ENCODE assay signal across 11 cellular contexts in the genomic region with DNA sequence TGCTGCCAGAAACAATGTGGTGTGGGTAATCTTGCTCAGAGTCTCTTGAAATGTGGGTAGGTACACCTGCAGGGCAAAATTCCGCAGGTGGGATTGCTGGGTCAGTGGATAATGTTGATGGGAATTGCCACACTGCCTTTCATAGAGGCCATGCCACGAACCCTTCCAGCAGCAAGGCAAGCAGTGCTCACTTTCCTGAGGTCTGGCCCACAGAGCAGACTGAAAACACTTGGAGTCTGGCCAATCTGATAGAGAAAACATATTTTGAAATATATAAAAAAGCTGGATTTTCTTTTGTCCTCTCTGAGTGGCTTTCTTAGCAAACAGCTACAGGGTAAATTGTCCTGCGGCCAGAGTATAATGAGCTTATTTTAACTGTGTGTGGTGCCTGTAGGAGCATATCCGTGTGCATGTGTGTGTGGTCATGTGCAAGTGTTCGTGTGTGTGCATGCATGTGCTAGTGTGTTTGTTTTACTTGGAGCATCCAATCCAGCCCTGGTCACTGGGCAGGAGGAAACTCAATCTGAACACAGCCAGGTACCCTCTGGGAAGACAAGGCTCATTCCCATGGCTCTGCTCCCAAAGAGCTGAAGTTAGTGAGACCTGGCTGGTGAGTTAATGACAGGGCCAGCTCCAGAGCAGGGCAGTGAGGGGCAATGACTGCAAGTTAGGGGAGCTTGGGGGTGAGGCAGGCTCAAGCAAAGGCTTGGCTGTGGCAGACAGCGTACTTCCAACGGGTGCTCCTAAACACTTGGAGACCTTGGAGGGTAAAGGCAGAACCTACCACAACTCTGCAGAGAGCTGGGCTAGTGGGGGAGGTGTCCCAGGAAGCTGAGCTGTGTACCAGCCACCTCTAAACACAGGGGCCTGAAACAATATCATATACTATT.
DNase-seq lines count a peak whose midpoint lies in the region; ATAC-seq, FAIRE-seq and TF ChIP-seq lines count a peak whose summit lies in the region.
"Had no signal": no experiment of that assay in that cellular context is flagged by ENCODE, and none has a peak within 500 bp of the region (broad histone marks: within the 10 kb centered on the region; RNA-seq: fewer than 3 reads in every experiment).

No MANE protein-coding gene starts in this region.

- no peak for TF ChIP-seq EP300 in HepG2 (IDR thresholded peaks at IDR 0.05; ENCODE audit: low read depth in 2 of 2, low read length in 2 of 2)
- TF ChIP-seq EP300 in HepG2 (CRISPR knock-in tag; IDR thresholded peaks at IDR 0.05; ENCODE audit: borderline replicate concordance), result no peak

- H3K4me1 ChIP-seq in right lobe of liver (no peaks in the 10 kb centered on the region), HepG2 (ENCODE audit: insufficient read depth, low read length) (no peaks in the 10 kb centered on the region), adrenal gland (replicated peaks in 1 of 2) (no peaks in the 10 kb centered on the region), keratinocyte (ENCODE audit: control insufficient read depth, extremely low read depth, insufficient read depth, low read length) (peaks cover 30% of the 10 kb centered on the region)
- H3K4me1 ChIP-seq: prostate gland had no signal

- no TSS peak for BruUV-seq in HepG2 (replicated peaks; lab: Mats Ljungman, UMichigan)

- H3K4me3 ChIP-seq in right lobe of liver, result no peak overlapping the region
- no peak overlapping the region for H3K4me3 ChIP-seq in HepG2 (replicated peaks in 1 of 3; ENCODE audit: insufficient read depth in 1 of 3, low read depth in 2 of 3, low read length in 3 of 3)
- H3K4me3 ChIP-seq in adrenal gland, result no peak overlapping the region
- H3K4me3 ChIP-seq in keratinocyte (ENCODE audit: control insufficient read depth in 2 of 3, extremely low read depth in 1 of 3, insufficient read depth in 2 of 3, low read depth in 1 of 3, low read length in 3 of 3), result no peak overlapping the region
- H3K4me3 ChIP-seq: prostate gland had no signal

- H4K20me1 ChIP-seq in HepG2 (ENCODE audit: insufficient read depth, low read length) (no peaks in the 10 kb centered on the region), keratinocyte (ENCODE audit: control insufficient read depth, extremely low read depth, insufficient read depth, low read length) (no peaks in the 10 kb centered on the region)

- TF ChIP-seq RAD21 in HepG2 (CRISPR knock-in tag; IDR thresholded peaks at IDR 0.05), result no peak

- no peaks in the 10 kb centered on the region for H3K9me3 ChIP-seq in right lobe of liver
- H3K9me3 ChIP-seq in HepG2 (ENCODE audit: low read length), result no peaks in the 10 kb centered on the region
- no peaks in the 10 kb centered on the region for H3K9me3 ChIP-seq in adrenal gland (replicated peaks in 1 of 3)
- no peaks in the 10 kb centered on the region for H3K9me3 ChIP-seq in keratinocyte (ENCODE audit: control insufficient read depth, low read depth, low read length)
- H3K9me3 ChIP-seq: prostate gland had no signal

- POLR2A ChIA-PET in HepG2 (lab: Yijun Ruan, JAX), result no interaction called here

- H3K9ac ChIP-seq in HepG2 (ENCODE audit: insufficient read depth, low read depth, low read length), result no peak overlapping the region
- peak overlapping the region; percentile 72 for H3K9ac ChIP-seq in keratinocyte (ENCODE audit: control insufficient read depth, extremely low read depth, insufficient read depth, low read length)

- H3K79me2 ChIP-seq in HepG2 (ENCODE audit: insufficient read depth, low read length) (no peaks in the 10 kb centered on the region), keratinocyte (ENCODE audit: control insufficient read depth, insufficient read depth, low read length) (no peaks in the 10 kb centered on the region)

- DNase-seq in right lobe of liver, result peak in 2 of 3 donors; percentile 15 to 16
- DNase-seq in HepG2 (ENCODE audit: low spot score), result no peak
- DNase-seq in adrenal gland, result peak in 5 of 7 donors; percentile 21 to 49 (median 33)
- no peak for DNase-seq in keratinocyte (ENCODE audit: low read depth, low spot score)
- no peak for DNase-seq in HPDE6-E6E7 (ENCODE audit: extremely low spot score)
- no peak for DNase-seq in activated CD4-positive, alpha-beta T cell treated with anti-CD3 and anti-CD28 coated beads, Interleukin-2, amount 50 U/mL, for 4 hours
- no peak for DNase-seq in urothelium cell line (ENCODE audit: low spot score)
- DNase-seq: activated B cell treated with CpG ODN at 0.5 μM for 24 hours, NCI-H2171 had no signal

- CTCF ChIA-PET in HepG2 (lab: Yijun Ruan, JAX; ENCODE audit: low intra/inter-chr PET ratio, low total read pairs), result no interaction called here

- H3K27ac ChIP-seq in right lobe of liver (no peak overlapping the region), HepG2 (ENCODE audit: extremely low read length, insufficient read depth, low read length) (no peak overlapping the region), adrenal gland (no peak overlapping the region), keratinocyte (ENCODE audit: control insufficient read depth, insufficient read depth, low read length) (peak overlapping the region; percentile 90)
- H3K27ac ChIP-seq: prostate gland had no signal

- H3K27me3 ChIP-seq in right lobe of liver (no peaks in the 10 kb centered on the region), HepG2 (ENCODE audit: control insufficient read depth in 1 of 2, insufficient read depth in 2 of 2, low read length in 2 of 2) (peaks cover 9 to 58% of the 10 kb centered on the region in 2 experiments), adrenal gland (no peaks in the 10 kb centered on the region), keratinocyte (ENCODE audit: control insufficient read depth, extremely low read depth, insufficient read depth, low read length) (no peaks in the 10 kb centered on the region)

- TF ChIP-seq POLR2A in right lobe of liver (IDR thresholded peaks at IDR 0.05) (no peak), HepG2 (IDR thresholded peaks at IDR 0.05; ENCODE audit: insufficient read depth in 1 of 2, low read depth in 2 of 2, low read length in 2 of 2) (no peak), adrenal gland (IDR thresholded peaks at IDR 0.05) (no peak)

- 43% methylated on average over 1 of the region's 7 CpGs for WGBS in right lobe of liver (ENCODE audit: insufficient coverage, low coverage, low lambda C conversion rate, missing lambda C conversion rate)
- WGBS in HepG2 (ENCODE audit: low lambda C conversion rate), result 32% methylated on average over 6 of the region's 7 CpGs
- WGBS in adrenal gland, 4 donors, result 51 to 71% (median 66%) methylated on average over 4 to 7 of the region's 7 CpGs

- in situ Hi-C loops in HepG2 (cut with HindIII; ENCODE audit: extremely low pct_ligation_motif_present, low pct_unique_long_range_greater_than_20kb), result no loop called here

- no peak overlapping the region for H3K4me2 ChIP-seq in HepG2 (ENCODE audit: low read depth, low read length)
- H3K4me2 ChIP-seq in keratinocyte (ENCODE audit: control insufficient read depth, extremely low read depth, insufficient read depth, low read depth, low read length), result peak overlapping the region; percentile 47

- H2AFZ ChIP-seq in HepG2 (ENCODE audit: low read length) (no peak overlapping the region), keratinocyte (ENCODE audit: control insufficient read depth, low read length) (no peak overlapping the region)

- ATAC-seq in right lobe of liver (no peak), HepG2 (no peak), GM21737 (IDR thresholded peaks at IDR 0.05; ENCODE audit: unreplicated experiment) (no peak)

- H3K9me1 ChIP-seq in keratinocyte (ENCODE audit: control insufficient read depth, extremely low read depth, insufficient read depth, low read length), result no peaks in the 10 kb centered on the region

- intact Hi-C loops in right lobe of liver (cut with DNase I), result no loop called here
- intact Hi-C loops in HepG2 (cut with micrococcal nuclease; ENCODE audit: unreplicated experiment), result no loop called here
- intact Hi-C loops in adrenal gland (cut with DNase I), result no loop called here

- dilution Hi-C loops in keratinocyte (cut with MboI; ENCODE audit: extremely low pct_ligation_motif_present, low sequenced_read_pairs), result no loop called here

- TF ChIP-seq CTCF in right lobe of liver (IDR thresholded peaks at IDR 0.05) (no peak), HepG2 (CRISPR knock-in tag; IDR thresholded peaks at IDR 0.05) (no peak), adrenal gland (IDR thresholded peaks at IDR 0.05) (no peak), keratinocyte (optimal IDR thresholded peaks at IDR 0.05 in 1 of 3, IDR thresholded peaks at IDR 0.05 in 1 of 3, conservative IDR thresholded peaks at IDR 0.05 in 1 of 3; ENCODE audit: extremely low read depth in 1 of 3, insufficient read depth in 2 of 3, low read length in 3 of 3) (no peak)

- FAIRE-seq in HepG2 (lab: Jason Lieb, UNC), result no peak
- FAIRE-seq in keratinocyte (lab: Jason Lieb, UNC), result peak; percentile 56
- FAIRE-seq in urothelium cell line (lab: Jason Lieb, UNC), result no peak

- H3K36me3 ChIP-seq in right lobe of liver (no peaks in the 10 kb centered on the region), HepG2 (replicated peaks in 1 of 2; ENCODE audit: control insufficient read depth in 1 of 2, insufficient read depth in 2 of 2, low read length in 2 of 2) (no peaks in the 10 kb centered on the region), adrenal gland (replicated peaks in 1 of 2) (no peaks in the 10 kb centered on the region), keratinocyte (ENCODE audit: control insufficient read depth in 2 of 2, extremely low read depth in 1 of 2, insufficient read depth in 2 of 2, low read length in 2 of 2) (no peaks in the 10 kb centered on the region)
- H3K36me3 ChIP-seq: prostate gland had no signal

TF ChIP-seq in HepG2, 621 proteins besides CTCF, POLR2A, EP300 and RAD21:
- TF ChIP-seq ZMYM3 (CRISPR knock-in tag; IDR thresholded peaks at IDR 0.05) (no peak), HIVEP1 (CRISPR knock-in tag; IDR thresholded peaks at IDR 0.05) (no peak)

Comparison
In these comparisons a context has a peak if more than half of its experiments do, and no peak if none do; other contexts are left out.
1. DNase-seq: peak in right lobe of liver (2 of 3) and adrenal gland (5 of 7); none in HepG2 (single experiment), keratinocyte (single experiment), HPDE6-E6E7 (single experiment), activated CD4-positive, alpha-beta T cell treated with anti-CD3 and anti-CD28 coated beads, Interleukin-2, amount 50 U/mL, for 4 hours (0 of 2) and urothelium cell line (single experiment).